In genomic region chr15:32844118-32844711, GRCh38 we compare ENCODE assay signal across 8 cellular contexts.
DNase-seq lines count a peak whose midpoint lies in the region; ATAC-seq lines count a peak whose summit lies in the region.

No MANE protein-coding gene starts in this region.

- H3K27ac Mint-ChIP-seq in memory B cell = no peak overlapping the region

- DNase-seq in EH (ENCODE audit: low read depth) (peak; percentile 59), M059J (ENCODE audit: low read depth) (peak; percentile 52), astrocyte of the hippocampus (ENCODE audit: low read depth, low spot score) (peak; percentile 60), memory B cell (ENCODE audit: low spot score in 2 of 2) (peak in 1 of 2 donors; percentile 12), 8988T (no peak), posterior cingulate gyrus (no peak)

- peak; percentile 39 for ATAC-seq in memory B cell (ENCODE audit: low read depth)
- ATAC-seq in GM21576 (IDR thresholded peaks at IDR 0.05; ENCODE audit: unreplicated experiment) = no peak
- no peak for ATAC-seq in GM19397 (IDR thresholded peaks at IDR 0.05; ENCODE audit: unreplicated experiment)

- H3K4me3 Mint-ChIP-seq in memory B cell = no peak overlapping the region

- no peaks in the 10 kb centered on the region for H3K36me3 Mint-ChIP-seq in memory B cell

- no peaks in the 10 kb centered on the region for H3K9me3 Mint-ChIP-seq in memory B cell

- intact Hi-C loops in posterior cingulate gyrus (cut with DNase I) = loop anchor here (5.0 kb wide), 1 partner anchor 122 kb away; no protein-coding TSS in a partner anchor

- H3K4me1 Mint-ChIP-seq in memory B cell = peaks cover 9% of the 10 kb centered on the region

- peaks cover 4% of the 10 kb centered on the region for H3K27me3 Mint-ChIP-seq in memory B cell

Comparison
In these comparisons a context has a peak if more than half of its experiments do, and no peak if none do; other contexts are left out.
1. DNase-seq: peak in EH (single experiment), M059J (single experiment) and astrocyte of the hippocampus (single experiment); none in 8988T (single experiment) and posterior cingulate gyrus (0 of 10).